Comparison of ENCODE assay signal across 17 cellular contexts in the genomic region with DNA sequence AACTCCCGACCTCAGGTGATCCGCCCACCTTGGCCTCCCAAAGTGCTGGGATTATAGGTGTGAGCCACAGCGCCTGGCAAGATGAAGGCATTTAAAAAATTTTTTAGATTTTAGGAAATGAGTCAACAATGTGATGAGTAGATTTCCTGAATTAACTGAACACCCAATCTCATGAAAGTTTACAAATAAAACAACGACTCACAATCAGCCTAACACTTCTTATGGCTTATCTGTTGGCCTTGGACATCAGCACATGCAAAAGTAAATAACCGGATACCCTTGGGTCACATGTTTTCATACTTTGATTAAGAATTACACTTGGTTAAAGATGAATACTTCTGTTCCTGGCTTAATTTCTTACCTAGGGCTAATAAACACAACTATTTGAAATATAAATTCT. TPM values are rescaled to one million over a fixed set of nuclear protein-coding genes. Genes with fewer than 3 reads are reported as not detected.
DNase-seq lines count a peak whose midpoint lies in the region; ATAC-seq, FAIRE-seq and TF ChIP-seq lines count a peak whose summit lies in the region.
"Had no signal": no experiment of that assay in that cellular context is flagged by ENCODE, and none has a peak within 500 bp of the region (broad histone marks: within the 10 kb centered on the region; RNA-seq: fewer than 3 reads in every experiment).

No MANE protein-coding gene starts in this region.

- no peak for FAIRE-seq in small intestine (lab: Jason Lieb, UNC)

- peaks cover 50% of the 10 kb centered on the region for H3K27me3 Mint-ChIP-seq in T-helper 17 cell

- H3K9ac ChIP-seq in adipocyte (ENCODE audit: low read length): peak overlapping the region; percentile 98

- no peak overlapping the region for H3K27ac Mint-ChIP-seq in activated naive CD4-positive, alpha-beta T cell treated with anti-CD3 and anti-CD28 coated beads, Interleukin-2, amount 50 U/mL, for 72 hours
- H3K27ac Mint-ChIP-seq in T-helper 17 cell: no peak overlapping the region
- H3K27ac Mint-ChIP-seq: activated CD4-positive, alpha-beta T cell treated with anti-CD3 and anti-CD28 coated beads for 36 hours; natural killer cell treated with Interleukin-12 subunit alpha and Interleukin-12 subunit beta and Interleukin-15 and Interleukin-18, amount 100 ng/mL, for 72 hours; T-helper 1 cell treated with Interleukin-12 subunit alpha and Interleukin-12 subunit beta and Interleukin-4 antibody, amounts not matched to agents 30 μg/mL and 1 μg/mL, for 36 hours had no signal

- peak overlapping the region; percentile 83; the same call in 1 of the 2 replicates for H3K4me3 ChIP-seq in HFF-Myc (replicated peaks; ENCODE audit: low read depth, low read length)
- peak overlapping the region; percentile 94 for H3K4me3 ChIP-seq in adipocyte (ENCODE audit: low read length)
- no peak overlapping the region for H3K4me3 ChIP-seq in fibroblast of mammary gland (ENCODE audit: control insufficient read depth, low read depth, low read length)
- peak overlapping the region in 1 of 2 donors; percentile 99 for H3K4me3 ChIP-seq in small intestine (ENCODE audit: low read depth in 1 of 2, low read length in 2 of 2)

- no peak for DNase-seq in HFF-Myc (ENCODE audit: extremely low read depth, low read depth)
- peak; percentile 24 for DNase-seq in adipocyte (ENCODE audit: low read depth)
- peak; percentile 51 for DNase-seq in fibroblast of mammary gland (ENCODE audit: low read depth)
- DNase-seq in small intestine: peak; percentile 63
- DNase-seq in H4 (ENCODE audit: low spot score): no peak
- DNase-seq in left colon: no peak
- no peak for DNase-seq in activated naive CD4-positive, alpha-beta T cell treated with anti-CD3 and anti-CD28 coated beads, Interleukin-2, amount 50 U/mL, for 72 hours (ENCODE audit: low spot score in 2 of 2)
- no peak for DNase-seq in T-helper 17 cell
- DNase-seq: activated CD4-positive, alpha-beta T cell treated with anti-CD3 and anti-CD28 coated beads for 36 hours; activated T-cell treated with anti-CD3 and anti-CD28 coated beads, Interleukin-2, amount 50 U/mL, for 1 hour; amygdala; effector CD8-positive, alpha-beta T cell; left lung; NCI-H1048; sigmoid colon had no signal

- peaks cover 9% of the 10 kb centered on the region for H3K4me1 Mint-ChIP-seq in T-helper 17 cell

- intact Hi-C loops in left colon (cut with DNase I, micrococcal nuclease): no loop called here

- H3K9me3 ChIP-seq in adipocyte (ENCODE audit: control insufficient read depth, low read length) (no peaks in the 10 kb centered on the region), small intestine (ENCODE audit: control insufficient read depth, low read depth) (no peaks in the 10 kb centered on the region), T-helper 17 cell (ENCODE audit: control insufficient read depth, low read length, poor library complexity, severe bottlenecking) (no peaks in the 10 kb centered on the region)
- H3K9me3 ChIP-seq: left lung, sigmoid colon had no signal

- no peak overlapping the region for H3K4me3 Mint-ChIP-seq in T-helper 17 cell
- H3K4me3 Mint-ChIP-seq: activated CD4-positive, alpha-beta T cell treated with anti-CD3 and anti-CD28 coated beads for 36 hours; natural killer cell treated with Interleukin-12 subunit alpha and Interleukin-12 subunit beta and Interleukin-15 and Interleukin-18, amount 100 ng/mL, for 72 hours; T-helper 1 cell treated with Interleukin-12 subunit alpha and Interleukin-12 subunit beta and Interleukin-4 antibody, amounts not matched to agents 30 μg/mL and 1 μg/mL, for 36 hours had no signal

- ATAC-seq in left colon: no peak
- ATAC-seq in activated naive CD4-positive, alpha-beta T cell treated with anti-CD3 and anti-CD28 coated beads, Interleukin-2, amount 50 U/mL, for 72 hours: no peak
- no peak for ATAC-seq in T-helper 17 cell
- ATAC-seq: activated CD4-positive, alpha-beta T cell treated with anti-CD3 and anti-CD28 coated beads for 36 hours; left lung; natural killer cell treated with Interleukin-12 subunit alpha and Interleukin-12 subunit beta and Interleukin-15 and Interleukin-18, amount 100 ng/mL, for 72 hours had no signal

- H3K4me1 ChIP-seq in adipocyte (ENCODE audit: control insufficient read depth, insufficient read depth, low read length) (peaks cover 34% of the 10 kb centered on the region), small intestine (ENCODE audit: control insufficient read depth in 2 of 2, insufficient read depth in 1 of 2, low read depth in 1 of 2, low read length in 1 of 2) (peaks cover 3 to 14% of the 10 kb centered on the region in 2 donors)

- no peaks in the 10 kb centered on the region for H3K9me3 Mint-ChIP-seq in activated naive CD4-positive, alpha-beta T cell treated with anti-CD3 and anti-CD28 coated beads, Interleukin-2, amount 50 U/mL, for 72 hours
- H3K9me3 Mint-ChIP-seq: natural killer cell treated with Interleukin-12 subunit alpha and Interleukin-12 subunit beta and Interleukin-15 and Interleukin-18, amount 100 ng/mL, for 72 hours; T-helper 1 cell treated with Interleukin-12 subunit alpha and Interleukin-12 subunit beta and Interleukin-4 antibody, amounts not matched to agents 30 μg/mL and 1 μg/mL, for 36 hours had no signal

- WGBS in small intestine, 3 donors: 49 to 53% (median 49%) methylated on average over 5 of the region's 5 CpGs

- H3K36me3 ChIP-seq in adipocyte (ENCODE audit: control insufficient read depth, insufficient read depth, low read length, severe bottlenecking): peaks cover 16% of the 10 kb centered on the region
- H3K36me3 ChIP-seq in small intestine (ENCODE audit: control insufficient read depth in 2 of 2, insufficient read depth in 2 of 2, low read length in 2 of 2): no peaks in the 10 kb centered on the region
- H3K36me3 ChIP-seq: left lung, sigmoid colon had no signal

- peaks cover 0 to 7% of the 10 kb centered on the region in 2 donors for H3K36me3 Mint-ChIP-seq in activated naive CD4-positive, alpha-beta T cell treated with anti-CD3 and anti-CD28 coated beads, Interleukin-2, amount 50 U/mL, for 72 hours
- H3K36me3 Mint-ChIP-seq in T-helper 17 cell (ENCODE audit: low read depth): no peaks in the 10 kb centered on the region
- H3K36me3 Mint-ChIP-seq: natural killer cell treated with Interleukin-12 subunit alpha and Interleukin-12 subunit beta and Interleukin-15 and Interleukin-18, amount 100 ng/mL, for 72 hours had no signal

- TF ChIP-seq CTCF in HFF-Myc (IDR thresholded peaks at IDR 0.05; ENCODE audit: low read depth, low read length, missing control alignments) (no peak), fibroblast of mammary gland (conservative IDR thresholded peaks at IDR 0.05; ENCODE audit: control insufficient read depth, insufficient read depth, low read depth, low read length) (no peak)

- H3K27me3 ChIP-seq in adipocyte (replicated peaks; ENCODE audit: control insufficient read depth, insufficient read depth, low read length) (no peaks in the 10 kb centered on the region), small intestine (ENCODE audit: control insufficient read depth in 2 of 2, insufficient read depth in 2 of 2, low read length in 2 of 2) (peaks cover 0 to 8% of the 10 kb centered on the region in 2 donors)
- H3K27me3 ChIP-seq: sigmoid colon had no signal

- H3K27ac ChIP-seq in small intestine (ENCODE audit: low read depth in 1 of 2, low read length in 1 of 2): peak overlapping the region in 1 of 2 donors; percentile 12
- H3K27ac ChIP-seq: left lung had no signal

RNA-seq across cellular contexts. Expression of gene GNG12, which starts 3.0 kb away (rescaled TPM):
- 100 to 1,000 TPM in 2 of 3 donors, 10 to 100 TPM in 1; 52.8 to 162 (median 145) TPM for polyA plus RNA-seq in small intestine
- 136 and 167 TPM in 2 replicates for total RNA-seq in H4 (2014; rRNA removed; shearing (Covaris generic))
- 100 to 1,000 TPM; 146 to 162 TPM for total RNA-seq in left colon
- total RNA-seq in activated naive CD4-positive, alpha-beta T cell treated with anti-CD3 and anti-CD28 coated beads, Interleukin-2, amount 50 U/mL, for 72 hours: under 1 TPM in 1 of 2 donors, not detected in 1; 0.23 TPM
- not detected for total RNA-seq in T-helper 17 cell

Comparison
In these comparisons a context has a peak if more than half of its experiments do, and no peak if none do; other contexts are left out.
1. DNase-seq: peak in adipocyte (single experiment), fibroblast of mammary gland (single experiment) and small intestine (single experiment); none in HFF-Myc (single experiment), H4 (single experiment), left colon (0 of 2), activated naive CD4-positive, alpha-beta T cell treated with anti-CD3 and anti-CD28 coated beads, Interleukin-2, amount 50 U/mL, for 72 hours (0 of 2) and T-helper 17 cell (0 of 3).
2. RNA of gene GNG12, which starts 3.0 kb away (total RNA-seq): 136 to 167 TPM in H4 and 146 to 162 TPM in left colon; 0.23 TPM in activated naive CD4-positive, alpha-beta T cell treated with anti-CD3 and anti-CD28 coated beads, Interleukin-2, amount 50 U/mL, for 72 hours and not detected in T-helper 17 cell; every median in the first group is over 100 times any median in the second.